In genomic region chr22:30393885-30394284, GRCh38 we compare ENCODE assay signal across 1 cellular context.
A peak's percentile ranks its signal among the peaks of the same experiment; 100 is the strongest.
TF ChIP-seq lines count a peak whose summit lies in the region.

No MANE protein-coding gene starts in this region.

TF ChIP-seq in H1, 55 proteins besides CTCF, POLR2A, EP300 and RAD21:
- TF ChIP-seq CEBPB (IDR thresholded peaks at IDR 0.05; ENCODE audit: low read depth, low read length) (no peak), JUN (IDR thresholded peaks at IDR 0.05; ENCODE audit: low read depth, low read length) (no peak), BACH1 (IDR thresholded peaks at IDR 0.05; ENCODE audit: low read length) (no peak), KDM1A (IDR thresholded peaks at IDR 0.05; ENCODE audit: borderline replicate concordance, low read length) (peak; percentile 83; the same call in 1 of the 2 replicates), SIN3A (conservative IDR thresholded peaks at IDR 0.05 in 1 of 2, IDR thresholded peaks at IDR 0.05 in 1 of 2; ENCODE audit: low read depth in 1 of 2, low read length in 2 of 2) (no peak), POU5F1 (IDR thresholded peaks at IDR 0.05; ENCODE audit: low read depth, low read length) (no peak), GTF2F1 (IDR thresholded peaks at IDR 0.05; ENCODE audit: borderline replicate concordance, low read depth, low read length) (no peak)
